6 cellular contexts compared by ENCODE assay signal in genomic region chr12:54033980-54034783, GRCh38. TPM values are rescaled to one million over a fixed set of nuclear protein-coding genes. Genes with fewer than 3 reads are reported as not detected.
DNase-seq lines count a peak whose midpoint lies in the region; ATAC-seq and TF ChIP-seq lines count a peak whose summit lies in the region.

No MANE protein-coding gene starts in this region.

- no peaks in the 10 kb centered on the region for H3K27me3 ChIP-seq in Loucy (ENCODE audit: insufficient read depth, low read length, poor library complexity, severe bottlenecking)
- H3K27me3 ChIP-seq in skeletal muscle satellite cell (ENCODE audit: control insufficient read depth, insufficient read depth, low read length) = no peaks in the 10 kb centered on the region

- peak overlapping the region; percentile 66 to 69 for H3K4me3 Mint-ChIP-seq in effector memory CD8-positive, alpha-beta T cell

- peak overlapping the region; percentile 67 for H3K4me3 ChIP-seq in Loucy (ENCODE audit: low read length, poor library complexity, severe bottlenecking)
- H3K4me3 ChIP-seq in skeletal muscle satellite cell (ENCODE audit: low read length) = peak overlapping the region; percentile 70

- peaks cover 20% of the 10 kb centered on the region for H3F3A ChIP-seq in Loucy (ENCODE audit: low read depth)

- no peaks in the 10 kb centered on the region for H3K9me2 ChIP-seq in Loucy (replicated peaks; ENCODE audit: low read depth, low read length)

- peak; percentile 56 for ATAC-seq in effector memory CD8-positive, alpha-beta T cell (replicated peaks)

- H3K4me2 ChIP-seq in Loucy (ENCODE audit: low read depth, low read length, poor library complexity, severe bottlenecking) (peak overlapping the region; percentile 71), skeletal muscle satellite cell (ENCODE audit: low read length) (peak overlapping the region; percentile 85)

- peaks cover 17 to 19% of the 10 kb centered on the region in 2 donors for H3K4me1 Mint-ChIP-seq in effector memory CD8-positive, alpha-beta T cell (ENCODE audit: low read depth in 2 of 2)

- H3K9ac ChIP-seq in Loucy (ENCODE audit: low read depth, low read length, poor library complexity, severe bottlenecking) = peak overlapping the region; percentile 56
- peak overlapping the region; percentile 73 for H3K9ac ChIP-seq in skeletal muscle satellite cell (ENCODE audit: low read depth, low read length)

- H3K9me3 ChIP-seq in Loucy (ENCODE audit: insufficient read depth, low read depth, low read length) = no peaks in the 10 kb centered on the region
- H3K9me3 ChIP-seq in skeletal muscle satellite cell (replicated peaks; ENCODE audit: low read length) = no peaks in the 10 kb centered on the region

- peaks cover 25% of the 10 kb centered on the region; the same call in 1 of the 2 replicates for H3K36me3 ChIP-seq in Loucy (ENCODE audit: insufficient read depth, low read length)
- peaks cover 28% of the 10 kb centered on the region for H3K36me3 ChIP-seq in skeletal muscle satellite cell (ENCODE audit: insufficient read depth, low read length)

- peaks cover 22% of the 10 kb centered on the region for H3K36me3 Mint-ChIP-seq in effector memory CD8-positive, alpha-beta T cell (ENCODE audit: insufficient read depth)

- no peak overlapping the region for H2AFZ ChIP-seq in Loucy (ENCODE audit: low read length)

- peaks cover 77 to 100% of the 10 kb centered on the region in 2 donors for H3K27me3 Mint-ChIP-seq in effector memory CD8-positive, alpha-beta T cell

- H3K4me1 ChIP-seq in Loucy (ENCODE audit: insufficient read depth, low read length, poor library complexity, severe bottlenecking) (peaks cover 60% of the 10 kb centered on the region), skeletal muscle satellite cell (ENCODE audit: control insufficient read depth, insufficient read depth, low read length) (peaks cover 22% of the 10 kb centered on the region)

- DNase-seq in effector memory CD8-positive, alpha-beta T cell = no peak
- DNase-seq in ureter (ENCODE audit: low spot score) = no peak
- no peak for DNase-seq in NCI-H526 (lab: John Stamatoyannopoulos, UW)
- no peak for DNase-seq in nucleus accumbens (lab: John Stamatoyannopoulos, UW)

- H3K79me2 ChIP-seq in Loucy (ENCODE audit: insufficient read depth, low read length) = peaks cover 48% of the 10 kb centered on the region

- H3K27ac Mint-ChIP-seq in effector memory CD8-positive, alpha-beta T cell = no peak overlapping the region

- H4K20me1 ChIP-seq in Loucy (ENCODE audit: insufficient read depth, low read length, poor library complexity, severe bottlenecking) = peaks cover 26% of the 10 kb centered on the region

- H3K9me3 Mint-ChIP-seq in effector memory CD8-positive, alpha-beta T cell = no peaks in the 10 kb centered on the region

- no peak for TF ChIP-seq CTCF in Loucy (conservative IDR thresholded peaks at IDR 0.05; ENCODE audit: low read length)

RNA-seq across cellular contexts. Expression of gene HOXC5, which starts 1.3 kb away (rescaled TPM):
- total RNA-seq in skeletal muscle satellite cell (2012; rRNA removed) = 1.1 and 1.3 TPM in 2 replicates
- total RNA-seq in ureter = 1.7 TPM

RNA-seq across cellular contexts. Expression of gene HOXC6, which starts 5.9 kb away (rescaled TPM):
- 2.5 and 4.6 TPM in 2 replicates for total RNA-seq in skeletal muscle satellite cell (2012; rRNA removed)
- 2.3 TPM for total RNA-seq in ureter

RNA-seq across cellular contexts. Expression of gene HOXC4, which starts 19.5 kb away (rescaled TPM):
- 1.0 and 1.3 TPM in 2 replicates for total RNA-seq in skeletal muscle satellite cell (2012; rRNA removed)
- total RNA-seq in ureter = 3.5 TPM

RNA-seq across cellular contexts. Expression of gene HOXC8, which starts 25.4 kb away (rescaled TPM):
- total RNA-seq in skeletal muscle satellite cell (2012; rRNA removed) = 3.1 and 4.8 TPM in 2 replicates
- total RNA-seq in ureter = 1.5 TPM

RNA-seq across cellular contexts. Expression of gene HOXC9, which starts 34.2 kb away (rescaled TPM):
- 4.1 and 7.6 TPM in 2 replicates for total RNA-seq in skeletal muscle satellite cell (2012; rRNA removed)
- 1.7 TPM for total RNA-seq in ureter
